Comparison of ENCODE assay signal across 2 cellular contexts in genomic region chr15:57911247-57911646, GRCh38.
TF ChIP-seq lines count a peak whose summit lies in the region.

No MANE protein-coding gene starts in this region.

TF ChIP-seq in SK-N-SH, 30 proteins besides CTCF, POLR2A, EP300 and RAD21 (continued from another document):
- no peak for TF ChIP-seq TEAD4 (IDR thresholded peaks at IDR 0.05; ENCODE audit: borderline replicate concordance, insufficient read depth)
- TF ChIP-seq JUND (IDR thresholded peaks at IDR 0.05), result no peak
- TF ChIP-seq ELF1 (IDR thresholded peaks at IDR 0.05), result no peak

TF ChIP-seq in HepG2, 621 proteins besides CTCF, POLR2A, EP300 and RAD21:
- TF ChIP-seq SNAPC4 (CRISPR knock-in tag; IDR thresholded peaks at IDR 0.05) (no peak), NCOA5 (CRISPR knock-in tag; IDR thresholded peaks at IDR 0.05) (no peak), ZNF547 (CRISPR knock-in tag; IDR thresholded peaks at IDR 0.05) (no peak), ZBTB38 (CRISPR knock-in tag; IDR thresholded peaks at IDR 0.05) (no peak), ZBTB10 (CRISPR knock-in tag; IDR thresholded peaks at IDR 0.05; ENCODE audit: borderline replicate concordance) (no peak), ZNF468 (CRISPR knock-in tag; IDR thresholded peaks at IDR 0.05) (no peak)
- TF ChIP-seq, protein P1, sequence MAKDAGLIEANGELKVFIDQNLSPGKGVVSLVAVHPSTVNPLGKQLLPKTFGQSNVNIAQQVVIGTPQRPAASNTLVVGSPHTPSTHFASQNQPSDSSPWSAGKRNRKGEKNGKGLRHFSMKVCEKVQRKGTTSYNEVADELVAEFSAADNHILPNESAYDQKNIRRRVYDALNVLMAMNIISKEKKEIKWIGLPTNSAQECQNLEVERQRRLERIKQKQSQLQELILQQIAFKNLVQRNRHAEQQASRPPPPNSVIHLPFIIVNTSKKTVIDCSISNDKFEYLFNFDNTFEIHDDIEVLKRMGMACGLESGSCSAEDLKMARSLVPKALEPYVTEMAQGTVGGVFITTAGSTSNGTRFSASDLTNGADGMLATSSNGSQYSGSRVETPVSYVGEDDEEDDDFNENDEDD (CRISPR knock-in tag; IDR thresholded peaks at IDR 0.05; ENCODE audit: borderline replicate concordance), result no peak
